13 cellular contexts compared by ENCODE assay signal in the genomic region with DNA sequence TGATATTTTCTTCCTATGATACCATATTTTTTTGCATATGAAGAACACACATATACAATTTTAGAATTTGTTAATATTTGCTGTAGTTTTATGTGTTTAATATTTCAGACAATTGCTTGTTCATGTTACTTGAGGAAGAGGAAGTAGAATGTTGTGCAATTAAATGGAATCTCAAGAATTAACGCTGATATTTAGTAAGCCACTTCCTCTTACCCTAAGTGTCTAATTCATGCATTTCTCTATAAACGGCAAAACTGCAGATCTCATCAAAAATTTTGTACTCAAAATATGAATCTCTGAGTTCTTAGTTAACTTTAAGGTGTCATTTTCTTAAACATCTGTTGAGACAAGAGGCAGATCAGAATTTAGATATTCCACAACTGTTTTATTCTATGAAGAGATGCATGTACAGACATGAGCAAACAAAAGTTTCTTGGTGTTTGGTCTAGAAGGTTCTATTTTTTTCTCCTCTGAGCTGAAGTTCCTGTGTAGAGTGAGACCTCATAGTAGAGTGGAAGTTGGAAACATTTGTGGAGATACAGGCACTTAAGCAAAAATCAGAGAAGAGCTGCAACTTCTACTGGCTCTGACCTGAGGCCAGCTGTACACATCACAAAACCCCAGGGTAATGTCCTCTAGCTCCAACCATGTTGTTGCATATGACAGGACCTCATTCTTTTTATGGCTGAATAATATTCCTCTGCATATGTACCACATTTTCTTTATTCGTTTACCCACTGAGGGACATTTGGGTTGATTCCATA. TPM values are rescaled to one million over a fixed set of nuclear protein-coding genes. Genes with fewer than 3 reads are reported as not detected.
DNase-seq lines count a peak whose midpoint lies in the region; ATAC-seq, FAIRE-seq and TF ChIP-seq lines count a peak whose summit lies in the region.
"Had no signal": no experiment of that assay in that cellular context is flagged by ENCODE, and none has a peak within 500 bp of the region (broad histone marks: within the 10 kb centered on the region; RNA-seq: fewer than 3 reads in every experiment).

No MANE protein-coding gene starts in this region.

- no peak for TF ChIP-seq RAD21 in K562 (CRISPR knock-in tag; conservative IDR thresholded peaks at IDR 0.05 in 1 of 2, IDR thresholded peaks at IDR 0.05 in 1 of 2)

- no peaks in the 10 kb centered on the region for H3K36me3 ChIP-seq in K562 (ENCODE audit: control insufficient read depth, insufficient read depth, low read length)

- H3K4me1 ChIP-seq in K562 (replicated peaks in 1 of 2; ENCODE audit: control insufficient read depth in 2 of 2, insufficient read depth in 2 of 2, low read length in 2 of 2): no peaks in the 10 kb centered on the region

- ATAC-seq in Right ventricle myocardium superior (ENCODE audit: poor library complexity) (peak; percentile 75), K562 (no peak), left lobe of liver (peak; percentile 36)

- no peaks in the 10 kb centered on the region for H3K79me2 ChIP-seq in K562 (ENCODE audit: control insufficient read depth, insufficient read depth, low read length)

- BruUV-seq in K562 (replicated peaks; lab: Mats Ljungman, UMichigan): no TSS peak

- H3K9me3 ChIP-seq in K562 (replicated peaks; ENCODE audit: control insufficient read depth, insufficient read depth, low read depth, low read length): no peaks in the 10 kb centered on the region

- H3K27ac ChIP-seq in K562 (ENCODE audit: extremely low read depth, low read depth, low read length) (no peak overlapping the region), caudate nucleus (ENCODE audit: low read depth, low read length) (no peak overlapping the region)

- H3K9ac ChIP-seq in K562 (ENCODE audit: insufficient read depth in 1 of 2, low read depth in 2 of 2, low read length in 2 of 2): no peak overlapping the region

- CTCF ChIA-PET in K562 (lab: Yijun Ruan, JAX; ENCODE audit: low intra/inter-chr PET ratio): no interaction called here

- H3K4me2 ChIP-seq in K562 (ENCODE audit: insufficient read depth, low read length): no peak overlapping the region

- WGBS in K562 (ENCODE audit: insufficient coverage, low coverage, missing lambda C conversion rate): 2% methylated on average over 3 of the region's 3 CpGs

- H2AFZ ChIP-seq in K562 (ENCODE audit: low read depth, low read length): no peak overlapping the region

- in situ Hi-C loops in K562 (cut with MboI): no loop called here

- TF ChIP-seq EP300 in K562 (IDR thresholded peaks at IDR 0.05; ENCODE audit: low read length): no peak

- H3K27me3 ChIP-seq in K562 (ENCODE audit: control insufficient read depth in 2 of 2, insufficient read depth in 2 of 2, low read length in 2 of 2): no peaks in the 10 kb centered on the region

- POLR2A ChIA-PET in K562 (lab: Yijun Ruan, JAX): interaction anchor here (0.8 kb wide), 1 partner anchor 15 kb away, joined by 4 read pairs; no protein-coding TSS in a partner anchor

- no peak for FAIRE-seq in K562 (lab: Jason Lieb, UNC)

- intact Hi-C loops in Right ventricle myocardium superior (cut with DNase I) (no loop called here), cardiac septum (cut with DNase I) (no loop called here), K562 (cut with micrococcal nuclease) (no loop called here)

- H3K4me3 ChIP-seq in K562: no peak overlapping the region

- no peaks in the 10 kb centered on the region for H3K9me1 ChIP-seq in K562 (ENCODE audit: control insufficient read depth, insufficient read depth, low read length)

- TF ChIP-seq POLR2A in K562 (conservative IDR thresholded peaks at IDR 0.05): no peak

- TF ChIP-seq CTCF in K562 (IDR thresholded peaks at IDR 0.05 in 2 of 3, conservative IDR thresholded peaks at IDR 0.05 in 1 of 3; ENCODE audit: insufficient read depth in 2 of 3, low read depth in 1 of 3, low read length in 3 of 3): no peak

- DNase-seq in Right ventricle myocardium superior (no peak), cardiac septum (ENCODE audit: low spot score) (no peak), K562 (ENCODE audit: extremely low read depth in 1 of 4, low spot score in 3 of 4) (no peak), left lobe of liver (ENCODE audit: low spot score) (no peak), caudate nucleus (lab: John Stamatoyannopoulos, UW) (no peak), middle frontal gyrus (ENCODE audit: extremely low spot score, low spot score) (no peak)
- no peak for DNase-seq in activated effector memory CD4-positive, alpha-beta T cell treated with Interleukin-2 at 50 U/mL for 16 hours
- DNase-seq in stimulated activated CD4-positive, alpha-beta T cell treated with anti-CD3 and anti-CD28 coated beads, Interleukin-4, amount 100 ng/mL, for 4 hours: no peak
- DNase-seq: NCI-H2171; stimulated activated CD4-positive, alpha-beta T cell treated with anti-CD3 and anti-CD28 coated beads, Interleukin-4, amount 100 ng/mL, for 1 hour; T1000 had no signal

- H4K20me1 ChIP-seq in K562 (replicated peaks; ENCODE audit: control insufficient read depth, insufficient read depth, low read length): no peaks in the 10 kb centered on the region

TF ChIP-seq in K562, 482 proteins besides CTCF, POLR2A, EP300 and RAD21 (continues in another document):
- TF ChIP-seq ZKSCAN1 (IDR thresholded peaks at IDR 0.05; ENCODE audit: low read depth, low read length) (no peak), TAF1 (IDR thresholded peaks at IDR 0.05; ENCODE audit: control insufficient read depth, extremely low read depth, insufficient read depth, low read length, severe bottlenecking) (no peak), KHSRP (IDR thresholded peaks at IDR 0.05) (no peak), ZNF316 (IDR thresholded peaks at IDR 0.05) (peak; percentile 36; the same call in 1 of the 2 replicates)
- TF ChIP-seq, protein P1, sequence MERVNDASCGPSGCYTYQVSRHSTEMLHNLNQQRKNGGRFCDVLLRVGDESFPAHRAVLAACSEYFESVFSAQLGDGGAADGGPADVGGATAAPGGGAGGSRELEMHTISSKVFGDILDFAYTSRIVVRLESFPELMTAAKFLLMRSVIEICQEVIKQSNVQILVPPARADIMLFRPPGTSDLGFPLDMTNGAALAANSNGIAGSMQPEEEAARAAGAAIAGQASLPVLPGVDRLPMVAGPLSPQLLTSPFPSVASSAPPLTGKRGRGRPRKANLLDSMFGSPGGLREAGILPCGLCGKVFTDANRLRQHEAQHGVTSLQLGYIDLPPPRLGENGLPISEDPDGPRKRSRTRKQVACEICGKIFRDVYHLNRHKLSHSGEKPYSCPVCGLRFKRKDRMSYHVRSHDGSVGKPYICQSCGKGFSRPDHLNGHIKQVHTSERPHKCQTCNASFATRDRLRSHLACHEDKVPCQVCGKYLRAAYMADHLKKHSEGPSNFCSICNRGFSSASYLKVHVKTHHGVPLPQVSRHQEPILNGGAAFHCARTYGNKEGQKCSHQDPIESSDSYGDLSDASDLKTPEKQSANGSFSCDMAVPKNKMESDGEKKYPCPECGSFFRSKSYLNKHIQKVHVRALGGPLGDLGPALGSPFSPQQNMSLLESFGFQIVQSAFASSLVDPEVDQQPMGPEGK (CRISPR knock-in tag; IDR thresholded peaks at IDR 0.05; ENCODE audit: borderline replicate concordance): no peak

RNA-seq across cellular contexts. Expression of a gene that starts 16.6 kb away (rescaled TPM):
- total RNA-seq in Right ventricle myocardium superior (49.9 TPM), cardiac septum (46.9 TPM), K562 (2014; rRNA removed) (0.05 TPM in 1 of 2 replicates, not detected in the other), K562 (2014; rRNA removed; fragmentation: Illumina TruSeq; extraction: Trizol) (not detected in 2 replicates), K562 (2015; rRNA removed; fragmentation: Illumina TruSeq; extraction: Trizol) (not detected in 2 replicates), K562 (2021) (0.62 and 0.98 TPM in 2 replicates), left lobe of liver (49.3 TPM)
- 0.21 TPM in 1 of 2 replicates, not detected in the other for total RNA-seq in K562 (2011; cell fraction: chromatin; rRNA removed; ENCODE audit: low replicate concordance)
- total RNA-seq in K562 (2011; cell fraction: nucleolus; rRNA removed): not detected in 2 replicates
- 0.61 TPM in 1 of 2 replicates, not detected in the other for total RNA-seq in K562 (2011; cell fraction: nucleoplasm; rRNA removed)
- polyA plus RNA-seq in K562 (2011; rRNA removed) (0.08 TPM in 1 of 2 replicates, not detected in the other), K562 (2014; fragmentation: Illumina TruSeq; extraction: Trizol) (not detected in 2 replicates), K562 (2014; fragmentation: Nextera tagmentation; extraction: Ambion mirVana) (not detected), K562 (2014; rRNA removed) (not detected in 2 replicates)
- 0.06 TPM in 1 of 2 replicates, not detected in the other for polyA plus RNA-seq in K562 (2011; cell fraction: cytosol; rRNA removed)
- polyA plus RNA-seq in K562 (2011; cell fraction: nucleus; rRNA removed): 0.04 and 0.26 TPM in 2 replicates
- 0.18 TPM in 1 of 2 replicates, not detected in the other for polyA plus RNA-seq in K562 (2012)
- polyA minus RNA-seq in K562 (2011; rRNA and poly(A)+ RNA removed): not detected in 2 replicates
- polyA minus RNA-seq in K562 (2011; cell fraction: cytosol; rRNA and poly(A)+ RNA removed): 0.57 and 1.6 TPM in 2 replicates
- polyA minus RNA-seq in K562 (2011; cell fraction: nucleus; rRNA and poly(A)+ RNA removed): not detected in 2 replicates

RNA-seq across cellular contexts. Expression of a gene that starts 57.4 kb away (rescaled TPM):
- total RNA-seq in Right ventricle myocardium superior (not detected), cardiac septum (not detected), K562 (2014; rRNA removed) (not detected in 2 replicates), K562 (2014; rRNA removed; fragmentation: Illumina TruSeq; extraction: Trizol) (not detected in 2 replicates), K562 (2015; rRNA removed; fragmentation: Illumina TruSeq; extraction: Trizol) (not detected in 2 replicates), K562 (2021) (not detected in 2 replicates), left lobe of liver (6.5 TPM)
- total RNA-seq in K562 (2011; cell fraction: chromatin; rRNA removed; ENCODE audit: low replicate concordance): not detected in 2 replicates
- total RNA-seq in K562 (2011; cell fraction: nucleolus; rRNA removed): not detected in 2 replicates
- total RNA-seq in K562 (2011; cell fraction: nucleoplasm; rRNA removed): not detected in 2 replicates
- polyA plus RNA-seq in K562 (2011; rRNA removed) (not detected in 2 replicates), K562 (2014; fragmentation: Illumina TruSeq; extraction: Trizol) (not detected in 2 replicates), K562 (2014; fragmentation: Nextera tagmentation; extraction: Ambion mirVana) (not detected), K562 (2014; rRNA removed) (not detected in 2 replicates)
- polyA plus RNA-seq in K562 (2011; cell fraction: cytosol; rRNA removed): not detected in 2 replicates
- not detected in 2 replicates for polyA plus RNA-seq in K562 (2011; cell fraction: nucleus; rRNA removed)
- not detected in 2 replicates for polyA plus RNA-seq in K562 (2012)
- polyA minus RNA-seq in K562 (2011; rRNA and poly(A)+ RNA removed): not detected in 2 replicates
- not detected in 2 replicates for polyA minus RNA-seq in K562 (2011; cell fraction: cytosol; rRNA and poly(A)+ RNA removed)
- not detected in 2 replicates for polyA minus RNA-seq in K562 (2011; cell fraction: nucleus; rRNA and poly(A)+ RNA removed)
- total RNA-seq: ureter had no signal
- polyA plus RNA-seq: AG04450 had no signal

Comparison
In these comparisons a context has a peak if more than half of its experiments do, and no peak if none do; other contexts are left out.
1. RNA of a gene that starts 16.6 kb away (total RNA-seq): 49.9 TPM in Right ventricle myocardium superior (single experiment), 49.3 TPM in left lobe of liver (single experiment) and 46.9 TPM in cardiac septum (single experiment); 0.05 to 0.98 TPM in K562; every median in the first group is over 10 times any median in the second.